ENCODE assay signal across 19 cellular contexts in genomic region chr5:137393196-137393993, GRCh38.
DNase-seq lines count a peak whose midpoint lies in the region; ATAC-seq, FAIRE-seq and TF ChIP-seq lines count a peak whose summit lies in the region.
"Had no signal": no experiment of that assay in that cellular context is flagged by ENCODE, and none has a peak within 500 bp of the region (broad histone marks: within the 10 kb centered on the region; RNA-seq: fewer than 3 reads in every experiment).

No MANE protein-coding gene starts in this region.

- H3K36me3 ChIP-seq in astrocyte (ENCODE audit: insufficient read depth, low read length) (no peaks in the 10 kb centered on the region), colonic mucosa (no peaks in the 10 kb centered on the region)

- H3K36me3 Mint-ChIP-seq in astrocyte (ENCODE audit: low read depth, unreplicated experiment), result no peaks in the 10 kb centered on the region
- H3K36me3 Mint-ChIP-seq: CD4-positive, CD25-positive, alpha-beta regulatory T cell had no signal

- intact Hi-C loops in colonic mucosa (cut with DNase I), result no loop called here

- H3K27ac Mint-ChIP-seq in astrocyte (ENCODE audit: unreplicated experiment), result no peak overlapping the region

- H3K9ac ChIP-seq in astrocyte (ENCODE audit: low read length) (no peak overlapping the region), colonic mucosa (ENCODE audit: low read depth in 2 of 2, low read length in 2 of 2) (no peak overlapping the region)

- H4K20me1 ChIP-seq in astrocyte (ENCODE audit: insufficient read depth, low read length), result peaks cover 71% of the 10 kb centered on the region

- no peak overlapping the region for H3K4me3 ChIP-seq in LNCaP clone FGC (ENCODE audit: low read depth, low read length)
- H3K4me3 ChIP-seq in astrocyte (ENCODE audit: insufficient read depth, low read depth, low read length), result no peak overlapping the region
- H3K4me3 ChIP-seq in colonic mucosa, result no peak overlapping the region

- no peak overlapping the region for H2AFZ ChIP-seq in astrocyte (ENCODE audit: low read depth, low read length)

- H3K9me3 ChIP-seq in astrocyte (ENCODE audit: insufficient read depth, low read depth, low read length), result no peaks in the 10 kb centered on the region
- H3K9me3 ChIP-seq in colonic mucosa, result no peaks in the 10 kb centered on the region

- H3K4me1 Mint-ChIP-seq in astrocyte (ENCODE audit: low read depth, unreplicated experiment), result no peaks in the 10 kb centered on the region
- H3K4me1 Mint-ChIP-seq: CD4-positive, CD25-positive, alpha-beta regulatory T cell had no signal

- in situ Hi-C loops in Caki2 (cut with HindIII; ENCODE audit: low pct_unique_long_range_greater_than_20kb, low sequenced_read_pairs), result no loop called here

- DNase-seq in Caki2 (ENCODE audit: low read depth), result peak; percentile 4
- peak; percentile 35 for DNase-seq in LNCaP clone FGC (ENCODE audit: low read depth)
- peak; percentile 39 for DNase-seq in astrocyte (ENCODE audit: low read depth)
- peak; percentile 77 to 89 for DNase-seq in foreskin keratinocyte
- no peak for DNase-seq in colonic mucosa
- DNase-seq in NCI-H2029 treated with DMSO at 0.1 percent for 48 hours (lab: John Stamatoyannopoulos, UW), result no peak
- no peak for DNase-seq in urothelium cell line (ENCODE audit: low spot score)
- DNase-seq: AML-193; Calu3; CD4-positive, CD25-positive, alpha-beta regulatory T cell; DMS79; NCI-H1092 treated with DMSO at 0.1 percent for 48 hours; NCI-H1694; NCI-H446; SHP77 treated with DMSO at 0.1 percent for 48 hours had no signal

- FAIRE-seq in astrocyte (lab: Jason Lieb, UNC) (no peak), urothelium cell line (lab: Jason Lieb, UNC) (no peak)
- FAIRE-seq: A204.1, G401.6 had no signal

- peak; percentile 94 for ATAC-seq in foreskin keratinocyte
- no peak for ATAC-seq in GM19324 (IDR thresholded peaks at IDR 0.05; ENCODE audit: low FRiP score, unreplicated experiment)
- ATAC-seq: HCT116 had no signal

- no peak overlapping the region for H3K4me2 ChIP-seq in astrocyte (ENCODE audit: low read length)

- no peak overlapping the region for H3K4me3 Mint-ChIP-seq in astrocyte (ENCODE audit: unreplicated experiment)
- H3K4me3 Mint-ChIP-seq: CD4-positive, CD25-positive, alpha-beta regulatory T cell had no signal

- no peaks in the 10 kb centered on the region for H3K9me3 Mint-ChIP-seq in astrocyte (ENCODE audit: unreplicated experiment)

- TF ChIP-seq CTCF in LNCaP clone FGC (IDR thresholded peaks at IDR 0.05; ENCODE audit: control insufficient read depth, extremely low read depth, insufficient read depth) (no peak), astrocyte (IDR thresholded peaks at IDR 0.05; ENCODE audit: insufficient read depth, low read depth, low read length) (no peak), foreskin keratinocyte (conservative IDR thresholded peaks at IDR 0.05) (no peak), colonic mucosa (IDR thresholded peaks at IDR 0.05) (no peak)

- H3K27me3 Mint-ChIP-seq in astrocyte (ENCODE audit: low read depth, unreplicated experiment), result peaks cover 23% of the 10 kb centered on the region

- H3K27me3 ChIP-seq in astrocyte (ENCODE audit: insufficient read depth, low read length) (no peaks in the 10 kb centered on the region), foreskin keratinocyte (peaks cover 5% of the 10 kb centered on the region), colonic mucosa (no peaks in the 10 kb centered on the region)

- H3K4me1 ChIP-seq in astrocyte (ENCODE audit: insufficient read depth, low read length) (peaks cover 3% of the 10 kb centered on the region), foreskin keratinocyte (peaks cover 8% of the 10 kb centered on the region), colonic mucosa (no peaks in the 10 kb centered on the region)

- peaks cover 47% of the 10 kb centered on the region for H3K79me2 ChIP-seq in astrocyte (ENCODE audit: insufficient read depth, low read length)

- no peak overlapping the region for H3K27ac ChIP-seq in astrocyte (ENCODE audit: low read depth, low read length)
- no peak overlapping the region for H3K27ac ChIP-seq in foreskin keratinocyte
- H3K27ac ChIP-seq in colonic mucosa, result no peak overlapping the region

Comparison
In these comparisons a context has a peak if more than half of its experiments do, and no peak if none do; other contexts are left out.
1. DNase-seq: peak in Caki2 (single experiment), LNCaP clone FGC (single experiment), astrocyte (single experiment) and foreskin keratinocyte (2 of 2); none in colonic mucosa (single experiment), NCI-H2029 treated with DMSO at 0.1 percent for 48 hours (single experiment) and urothelium cell line (single experiment).